23 cellular contexts compared by ENCODE assay signal in genomic region chr17:946510-947236, GRCh38. TPM values are rescaled to one million over a fixed set of nuclear protein-coding genes. Genes with fewer than 3 reads are reported as not detected.
A peak's percentile ranks its signal among the peaks of the same experiment; 100 is the strongest.
DNase-seq lines count a peak whose midpoint lies in the region; TF ChIP-seq lines count a peak whose summit lies in the region.
"Had no signal": no experiment of that assay in that cellular context is flagged by ENCODE, and none has a peak within 500 bp of the region (broad histone marks: within the 10 kb centered on the region; RNA-seq: fewer than 3 reads in every experiment).

No MANE protein-coding gene starts in this region.

- H3K4me1 Mint-ChIP-seq in Caco-2 (ENCODE audit: low read depth, unreplicated experiment) (peaks cover 31% of the 10 kb centered on the region), mesothelial cell of epicardium (peaks cover 33% of the 10 kb centered on the region), neural progenitor cell (peaks cover 46% of the 10 kb centered on the region)
- H3K4me1 Mint-ChIP-seq: T-cell had no signal

- H3K27me3 Mint-ChIP-seq in Caco-2 (ENCODE audit: insufficient read depth, unreplicated experiment) (no peaks in the 10 kb centered on the region), mesothelial cell of epicardium (ENCODE audit: low read depth) (no peaks in the 10 kb centered on the region), neural progenitor cell (ENCODE audit: insufficient read depth, low read depth) (peaks cover 12% of the 10 kb centered on the region)

- WGBS in sigmoid colon, 2 donors = 92 to 96% methylated on average over 37 of the region's 37 CpGs

- no peak overlapping the region for H3K4me2 ChIP-seq in neural progenitor cell

- H4K20me1 ChIP-seq in neural progenitor cell (ENCODE audit: low read depth) = peaks cover 33% of the 10 kb centered on the region

- peaks cover 31% of the 10 kb centered on the region for H3F3A ChIP-seq in neural progenitor cell (ENCODE audit: low read depth)

- H3K79me2 ChIP-seq in neural progenitor cell (ENCODE audit: low read depth) = peaks cover 37% of the 10 kb centered on the region

- TF ChIP-seq CTCF in Caco-2 (IDR thresholded peaks at IDR 0.05; ENCODE audit: insufficient read depth in 1 of 2, low read depth in 1 of 2, low read length in 1 of 2, severe bottlenecking in 1 of 2, unreplicated experiment in 1 of 2) (no peak), RWPE1 (conservative IDR thresholded peaks at IDR 0.05; ENCODE audit: low read depth) (no peak), mesothelial cell of epicardium (IDR thresholded peaks at IDR 0.05; ENCODE audit: unreplicated experiment) (no peak), sigmoid colon (IDR thresholded peaks at IDR 0.05) (no peak), neural progenitor cell (IDR thresholded peaks at IDR 0.05) (no peak)

- BruUV-seq in Caco-2 (replicated peaks; lab: Mats Ljungman, UMichigan) = no TSS peak

- H3K4me1 ChIP-seq in Caco-2 (peaks cover 25% of the 10 kb centered on the region), sigmoid colon (peaks cover 0 to 53% (median 45%) of the 10 kb centered on the region in 4 donors), neural progenitor cell (peaks cover 17% of the 10 kb centered on the region)
- H3K4me1 ChIP-seq: Peyer's patch had no signal

- no peaks in the 10 kb centered on the region for H3K9me3 ChIP-seq in Caco-2
- no peaks in the 10 kb centered on the region for H3K9me3 ChIP-seq in sigmoid colon
- H3K9me3 ChIP-seq in neural progenitor cell (ENCODE audit: low read depth) = no peaks in the 10 kb centered on the region
- H3K9me3 ChIP-seq: Peyer's patch, SJCRH30 had no signal

- H3K4me3 Mint-ChIP-seq in Caco-2 (ENCODE audit: unreplicated experiment) (no peak overlapping the region), mesothelial cell of epicardium (no peak overlapping the region), neural progenitor cell (no peak overlapping the region)
- H3K4me3 Mint-ChIP-seq: T-cell had no signal

- peak overlapping the region; percentile 48 for H3K27ac Mint-ChIP-seq in Caco-2 (ENCODE audit: unreplicated experiment)
- H3K27ac Mint-ChIP-seq in mesothelial cell of epicardium = peak overlapping the region; percentile 64
- no peak overlapping the region for H3K27ac Mint-ChIP-seq in neural progenitor cell
- H3K27ac Mint-ChIP-seq: T-cell had no signal

- no peak for DNase-seq in Caco-2
- DNase-seq in RWPE1 (ENCODE audit: low spot score) = no peak
- DNase-seq in mesothelial cell of epicardium (ENCODE audit: low spot score in 2 of 2, unreplicated experiment in 2 of 2) = no peak
- DNase-seq in sigmoid colon = no peak
- DNase-seq in neural progenitor cell (ENCODE audit: low spot score) = no peak
- no peak for DNase-seq in activated CD4-positive, CD25-positive, alpha-beta regulatory T cell (lab: John Stamatoyannopoulos, UW)
- DNase-seq in COLO668 (lab: John Stamatoyannopoulos, UW; ENCODE audit: unreplicated experiment) = no peak
- DNase-seq: COR-L47; DMS 273 treated with DMSO at 0.1 percent for 48 hours; DMS79 treated with DMSO at 0.1 percent for 48 hours; GOT3; NCI-H1105; NCI-H146; NCI-H2029; NCI-H345; NCI-H524; NCI-H774; NK-92 treated with Interleukin-12 subunit alpha and Interleukin-12 subunit beta, amount 100 ng/mL, for 24 hours; Peyer's patch; SJCRH30; T-cell had no signal

- peak overlapping the region; percentile 67 for H3K27ac ChIP-seq in RWPE1
- peak overlapping the region in 3 of 4 donors; percentile 79 to 86 (median 84) for H3K27ac ChIP-seq in sigmoid colon
- no peak overlapping the region for H3K27ac ChIP-seq in neural progenitor cell
- H3K27ac ChIP-seq: HL-60, Peyer's patch, SJCRH30 had no signal

- no peak overlapping the region for H3K4me3 ChIP-seq in Caco-2 (ENCODE audit: low read depth, low read length)
- H3K4me3 ChIP-seq in sigmoid colon = no peak overlapping the region
- H3K4me3 ChIP-seq in neural progenitor cell = no peak overlapping the region
- H3K4me3 ChIP-seq: GM12878, Peyer's patch, SJCRH30 had no signal

- H3K9me3 Mint-ChIP-seq in Caco-2 (ENCODE audit: unreplicated experiment) (no peaks in the 10 kb centered on the region), mesothelial cell of epicardium (no peaks in the 10 kb centered on the region), neural progenitor cell (peaks cover 2% of the 10 kb centered on the region)
- H3K9me3 Mint-ChIP-seq: T-cell had no signal

- TF ChIP-seq POLR2A in sigmoid colon (IDR thresholded peaks at IDR 0.05) = no peak

- H3K36me3 Mint-ChIP-seq in Caco-2 (ENCODE audit: insufficient read depth, unreplicated experiment) = peaks cover 71% of the 10 kb centered on the region
- H3K36me3 Mint-ChIP-seq in mesothelial cell of epicardium = peaks cover 8% of the 10 kb centered on the region
- H3K36me3 Mint-ChIP-seq in neural progenitor cell = peaks cover 24% of the 10 kb centered on the region
- H3K36me3 Mint-ChIP-seq: T-cell had no signal

- POLR2A ChIA-PET in Caco-2 (lab: Charles Lee) = no interaction called here
- POLR2A ChIA-PET in RWPE1 (lab: Yijun Ruan, JAX; ENCODE audit: low non-redundant PET) = no interaction called here

- intact Hi-C loops in Caco-2 (cut with micrococcal nuclease; ENCODE audit: unreplicated experiment) (no loop called here), sigmoid colon (cut with DNase I) (no loop called here)

- H3K36me3 ChIP-seq in Caco-2 (ENCODE audit: control insufficient read depth, insufficient read depth, low read length) = no peaks in the 10 kb centered on the region
- H3K36me3 ChIP-seq in sigmoid colon = peaks cover 0 to 6% (median 0%) of the 10 kb centered on the region in 4 donors
- H3K36me3 ChIP-seq in neural progenitor cell = no peaks in the 10 kb centered on the region
- H3K36me3 ChIP-seq: Peyer's patch, SJCRH30 had no signal

- CTCF ChIA-PET in Caco-2 (lab: Charles Lee) (interaction anchor here (0.5 kb wide), 1 partner anchor 33 kb away, joined by 3 read pairs; the partner anchor contains the start of gene NXN), RWPE1 (lab: Yijun Ruan, JAX) (no interaction called here)

- no peak overlapping the region for H2AFZ ChIP-seq in neural progenitor cell (replicated peaks)

- H3K9ac ChIP-seq in neural progenitor cell = no peak overlapping the region

- TF ChIP-seq EP300 in sigmoid colon (IDR thresholded peaks at IDR 0.05) = no peak

- no peaks in the 10 kb centered on the region for H3K27me3 ChIP-seq in Caco-2 (replicated peaks; ENCODE audit: control insufficient read depth, insufficient read depth, low read length)
- no peaks in the 10 kb centered on the region for H3K27me3 ChIP-seq in sigmoid colon
- H3K27me3 ChIP-seq in neural progenitor cell = no peaks in the 10 kb centered on the region
- H3K27me3 ChIP-seq: Peyer's patch, SJCRH30 had no signal

RNA-seq across cellular contexts. Expression of gene NXN, which starts 32.9 kb away (rescaled TPM):
- total RNA-seq in Caco-2 (2022) (68.4 and 76.7 TPM in 2 replicates), mesothelial cell of epicardium (99.1 to 107 TPM (median 106 TPM) in 3 replicates), sigmoid colon (10 to 100 TPM; 50.4 to 75.9 (median 67.1) TPM), neural progenitor cell (ENCODE audit: low replicate concordance) (35.9 and 69.4 TPM in 2 replicates)
- 10 to 100 TPM in 1 of 3 donors, 1 to 10 TPM in 2; 1.4 to 11.5 (median 8.4) TPM for polyA plus RNA-seq in sigmoid colon

RNA-seq across cellular contexts. Expression of gene TIMM22, which starts 50.3 kb away (rescaled TPM):
- 20.1 and 20.6 TPM in 2 replicates for total RNA-seq in Caco-2 (2022)
- total RNA-seq in mesothelial cell of epicardium = 14.9 to 16.3 TPM (median 15.5 TPM) in 3 replicates
- 10 to 100 TPM in 3 of 4 donors, 1 to 10 TPM in 1; 8.0 to 13.6 (median 11.0) TPM for total RNA-seq in sigmoid colon
- polyA plus RNA-seq in sigmoid colon = 1 to 10 TPM; 6.0 to 9.2 (median 8.1) TPM
- 11.7 and 15.7 TPM in 2 replicates for total RNA-seq in neural progenitor cell (ENCODE audit: low replicate concordance)
